In genomic region chr12:50612882-50613281, GRCh38 we compare ENCODE assay signal across 27 cellular contexts.
DNase-seq lines count a peak whose midpoint lies in the region; ATAC-seq, FAIRE-seq and TF ChIP-seq lines count a peak whose summit lies in the region.
"Had no signal": no experiment of that assay in that cellular context is flagged by ENCODE, and none has a peak within 500 bp of the region (broad histone marks: within the 10 kb centered on the region; RNA-seq: fewer than 3 reads in every experiment).

No MANE protein-coding gene starts in this region.

- no peak for TF ChIP-seq EP300 in K562 (IDR thresholded peaks at IDR 0.05; ENCODE audit: low read length)

- no peaks in the 10 kb centered on the region for H3K9me3 ChIP-seq in K562 (replicated peaks; ENCODE audit: control insufficient read depth, insufficient read depth, low read depth, low read length)
- H3K9me3 ChIP-seq: adrenal gland, gastrocnemius medialis, Peyer's patch had no signal

- intact Hi-C loops in K562 (cut with micrococcal nuclease) = no loop called here

- no peak for FAIRE-seq in K562 (lab: Jason Lieb, UNC)

- no peak overlapping the region; a peak in 1 of 4 replicates for H3K9ac ChIP-seq in K562 (ENCODE audit: insufficient read depth in 1 of 2, low read depth in 2 of 2, low read length in 2 of 2)
- H3K9ac ChIP-seq: KMS-11, parathyroid adenoma had no signal

- no peak for TF ChIP-seq RAD21 in K562 (CRISPR knock-in tag; conservative IDR thresholded peaks at IDR 0.05 in 1 of 2, IDR thresholded peaks at IDR 0.05 in 1 of 2)

- 75% methylated on average over 3 of the region's 3 CpGs for WGBS in K562 (ENCODE audit: insufficient coverage, low coverage, missing lambda C conversion rate)

- H3K4me3 ChIP-seq in K562 = no peak overlapping the region
- H3K4me3 ChIP-seq: adrenal gland, gastrocnemius medialis, Peyer's patch had no signal

- peak; percentile 13 for DNase-seq in DMS 273 (lab: John Stamatoyannopoulos, UW; ENCODE audit: unreplicated experiment)
- DNase-seq in DMS 273 treated with DMSO at 0.1 percent for 48 hours (lab: John Stamatoyannopoulos, UW) = no peak
- DNase-seq in K562 (ENCODE audit: extremely low read depth in 1 of 4, low spot score in 3 of 4) = no peak
- DNase-seq in islet precursor cell = peak; percentile 68
- DNase-seq in substantia nigra (lab: John Stamatoyannopoulos, UW) = no peak
- no peak for DNase-seq in NCI-H748 treated with DMSO at 0.1 percent for 48 hours (lab: John Stamatoyannopoulos, UW)
- no peak for DNase-seq in stimulated activated CD4-positive, alpha-beta T cell treated with anti-CD3 and anti-CD28 coated beads, Interleukin-4, amount 100 ng/mL, for 1 hour
- DNase-seq: activated CD8-positive, alpha-beta T cell treated with anti-CD3 and anti-CD28 coated beads, Interleukin-2, amount 10 ng/mL, durations not matched to agents 7 days and 5 days; activated naive CD4-positive, alpha-beta T cell treated with anti-CD3 and anti-CD28 coated beads, Interleukin-2, amount 10 ng/mL, durations not matched to agents 7 days and 5 days; adrenal gland; COR-L47; DMS79; gastrocnemius medialis; GDM1; GOT3; MM.1S; NCI-H1930; NCI-H526 treated with DMSO at 0.1 percent for 48 hours; Peyer's patch; SIG-M5; stimulated activated CD4-positive, alpha-beta T cell treated with anti-CD3 and anti-CD28 coated beads, Interleukin-2, amount 100 ng/mL, for 48 hours had no signal

- no peak for TF ChIP-seq CTCF in K562 (IDR thresholded peaks at IDR 0.05 in 2 of 3, conservative IDR thresholded peaks at IDR 0.05 in 1 of 3; ENCODE audit: insufficient read depth in 2 of 3, low read depth in 1 of 3, low read length in 3 of 3)

- no peaks in the 10 kb centered on the region for H4K20me1 ChIP-seq in K562 (replicated peaks; ENCODE audit: control insufficient read depth, insufficient read depth, low read length)

- no peaks in the 10 kb centered on the region for H3K27me3 ChIP-seq in K562 (ENCODE audit: control insufficient read depth in 2 of 2, insufficient read depth in 2 of 2, low read length in 2 of 2)
- H3K27me3 ChIP-seq: adrenal gland, gastrocnemius medialis, Peyer's patch had no signal

- H3K36me3 ChIP-seq in K562 (ENCODE audit: control insufficient read depth, insufficient read depth, low read length) = peaks cover 7% of the 10 kb centered on the region; the same call in 2 of the 3 replicates
- H3K36me3 ChIP-seq: adrenal gland, gastrocnemius medialis, Peyer's patch had no signal

- POLR2A ChIA-PET in K562 (lab: Yijun Ruan, JAX) = no interaction called here

- BruUV-seq in K562 (replicated peaks; lab: Mats Ljungman, UMichigan) = no TSS peak

- H3K4me2 ChIP-seq in K562 (ENCODE audit: insufficient read depth, low read length) = peak overlapping the region; percentile 43; the same call in 1 of the 2 replicates
- H3K4me2 ChIP-seq: KMS-11 had no signal

- peaks cover 49% of the 10 kb centered on the region for H3K79me2 ChIP-seq in K562 (ENCODE audit: control insufficient read depth, insufficient read depth, low read length)

- no peak for TF ChIP-seq POLR2A in K562 (conservative IDR thresholded peaks at IDR 0.05)

- ATAC-seq in K562 (no peak), HG03025 (IDR thresholded peaks at IDR 0.05; ENCODE audit: low FRiP score, unreplicated experiment) (no peak)
- ATAC-seq: activated CD8-positive, alpha-beta T cell treated with anti-CD3 and anti-CD28 coated beads, Interleukin-2, amount 10 ng/mL, durations not matched to agents 7 days and 5 days; activated T-helper 17 cell treated with anti-CD3 and anti-CD28 coated beads, Interleukin-2, amount 50 U/mL, for 72 hours; gastrocnemius medialis had no signal

- H3K4me1 ChIP-seq in K562 (replicated peaks in 1 of 2; ENCODE audit: control insufficient read depth in 2 of 2, insufficient read depth in 2 of 2, low read length in 2 of 2) = peaks cover 0 to 59% of the 10 kb centered on the region in 2 experiments; a peak in 3 of 5 replicates
- H3K4me1 ChIP-seq: Peyer's patch had no signal

- H3K9me1 ChIP-seq in K562 (ENCODE audit: control insufficient read depth, insufficient read depth, low read length) = no peaks in the 10 kb centered on the region

- no peak overlapping the region for H2AFZ ChIP-seq in K562 (ENCODE audit: low read depth, low read length)
- H2AFZ ChIP-seq: parathyroid adenoma had no signal

- in situ Hi-C loops in K562 (cut with MboI) = no loop called here

- H3K27ac ChIP-seq in K562 (ENCODE audit: extremely low read depth, low read depth, low read length) (peak overlapping the region; percentile 25; the same call in 1 of the 3 replicates), substantia nigra (ENCODE audit: low read depth, low read length, poor library complexity, severe bottlenecking) (peak overlapping the region; percentile 71)
- H3K27ac ChIP-seq: 22Rv1, C4-2B, gastrocnemius medialis, KMS-11, parathyroid adenoma, Peyer's patch had no signal

- CTCF ChIA-PET in K562 (lab: Yijun Ruan, JAX; ENCODE audit: low intra/inter-chr PET ratio) = no interaction called here

TF ChIP-seq in K562, 482 proteins besides CTCF, POLR2A, EP300 and RAD21 (continues in another document):
- TF ChIP-seq JUN (IDR thresholded peaks at IDR 0.05; ENCODE audit: borderline replicate concordance, low read depth, low read length) = no peak
- no peak for TF ChIP-seq JUN (CRISPR knock-in tag; IDR thresholded peaks at IDR 0.05; ENCODE audit: borderline replicate concordance)
- no peak for TF ChIP-seq KDM4B (IDR thresholded peaks at IDR 0.05; ENCODE audit: borderline replicate concordance in 2 of 2, low read depth in 1 of 2)
- TF ChIP-seq MTF1 (CRISPR knock-in tag; IDR thresholded peaks at IDR 0.05; ENCODE audit: borderline replicate concordance) = no peak
- no peak for TF ChIP-seq BCLAF1 (IDR thresholded peaks at IDR 0.05; ENCODE audit: borderline replicate concordance in 1 of 2, control insufficient read depth in 1 of 2, low read depth in 2 of 2, low read length in 1 of 2)
- TF ChIP-seq TAF1 (IDR thresholded peaks at IDR 0.05; ENCODE audit: control insufficient read depth, extremely low read depth, insufficient read depth, low read length, severe bottlenecking) = no peak
- TF ChIP-seq CCNT2 (IDR thresholded peaks at IDR 0.05; ENCODE audit: borderline replicate concordance, extremely low read depth, insufficient read length, low read depth, low read length) = no peak
- TF ChIP-seq TEAD1 (CRISPR knock-in tag; IDR thresholded peaks at IDR 0.05) = no peak
- no peak for TF ChIP-seq ZNF174 (CRISPR knock-in tag; IDR thresholded peaks at IDR 0.05)
- no peak for TF ChIP-seq TEAD2 (tag; IDR thresholded peaks at IDR 0.05)
- no peak for TF ChIP-seq PRMT5 (CRISPR knock-in tag; IDR thresholded peaks at IDR 0.05)
- no peak for TF ChIP-seq MYBL2 (IDR thresholded peaks at IDR 0.05; ENCODE audit: low read depth)
- no peak for TF ChIP-seq MYBL2 (CRISPR knock-in tag; IDR thresholded peaks at IDR 0.05; ENCODE audit: borderline replicate concordance)
- TF ChIP-seq ZNF165 (CRISPR knock-in tag; IDR thresholded peaks at IDR 0.05; ENCODE audit: borderline replicate concordance) = no peak
- TF ChIP-seq SOX6 (IDR thresholded peaks at IDR 0.05) = no peak
- no peak for TF ChIP-seq ZHX1 (conservative IDR thresholded peaks at IDR 0.05; ENCODE audit: low read length)
- TF ChIP-seq RFX7 (CRISPR knock-in tag; IDR thresholded peaks at IDR 0.05) = no peak

Comparison
In these comparisons a context has a peak if more than half of its experiments do, and no peak if none do; other contexts are left out.
1. DNase-seq: peak in DMS 273 (single experiment) and islet precursor cell (single experiment); none in DMS 273 treated with DMSO at 0.1 percent for 48 hours (single experiment), K562 (0 of 4), substantia nigra (0 of 49), NCI-H748 treated with DMSO at 0.1 percent for 48 hours (single experiment) and stimulated activated CD4-positive, alpha-beta T cell treated with anti-CD3 and anti-CD28 coated beads, Interleukin-4, amount 100 ng/mL, for 1 hour (single experiment).